1 cellular context compared by ENCODE assay signal in genomic region chr14:49584058-49584457, GRCh38.
A peak's percentile ranks its signal among the peaks of the same experiment; 100 is the strongest.
TF ChIP-seq lines count a peak whose summit lies in the region.

No MANE protein-coding gene starts in this region.

TF ChIP-seq in H1, 55 proteins besides CTCF, POLR2A, EP300 and RAD21:
- TF ChIP-seq POLR2AphosphoS5 (IDR thresholded peaks at IDR 0.05; ENCODE audit: low read depth, low read length) (peak; percentile 71), SP1 (IDR thresholded peaks at IDR 0.05; ENCODE audit: low read depth, low read length) (no peak)
TF ChIP-seq in H1: peak in this region for 1.
